In genomic region chr2:149661844-149662243, GRCh38 we compare ENCODE assay signal across 9 cellular contexts.
DNase-seq lines count a peak whose midpoint lies in the region; ATAC-seq, FAIRE-seq and TF ChIP-seq lines count a peak whose summit lies in the region.
"Had no signal": no experiment of that assay in that cellular context is flagged by ENCODE, and none has a peak within 500 bp of the region (broad histone marks: within the 10 kb centered on the region; RNA-seq: fewer than 3 reads in every experiment).

No MANE protein-coding gene starts in this region.

- H3K4me1 ChIP-seq in lower lobe of right lung, result no peaks in the 10 kb centered on the region
- H3K4me1 ChIP-seq in naive thymus-derived CD4-positive, alpha-beta T cell (ENCODE audit: control insufficient read depth in 2 of 2, insufficient read depth in 2 of 2, low read length in 2 of 2), result no peaks in the 10 kb centered on the region

- intact Hi-C loops in lower lobe of right lung (cut with DNase I), result no loop called here
- intact Hi-C loops in naive thymus-derived CD4-positive, alpha-beta T cell (cut with micrococcal nuclease), result no loop called here

- peaks cover 0 to 18% (median 11%) of the 10 kb centered on the region in 5 donors for H3K27me3 Mint-ChIP-seq in naive thymus-derived CD4-positive, alpha-beta T cell

- DNase-seq in AG04449 (ENCODE audit: low read depth, low spot score), result peak; percentile 10
- DNase-seq in HS-27A (ENCODE audit: low read depth), result peak; percentile 62
- DNase-seq in bronchial epithelial cell (ENCODE audit: low read depth), result peak; percentile 89
- no peak for DNase-seq in lower lobe of right lung
- no peak for DNase-seq in OCI-M2 (lab: John Stamatoyannopoulos, UW; ENCODE audit: unreplicated experiment)
- DNase-seq in activated naive CD4-positive, alpha-beta T cell treated with anti-CD3 and anti-CD28 coated beads, Interleukin-2, amount 50 U/mL, for 72 hours (ENCODE audit: low spot score in 2 of 2), result no peak
- no peak for DNase-seq in naive thymus-derived CD4-positive, alpha-beta T cell
- DNase-seq in NOMO-1 treated with DMSO at 0.1 percent for 48 hours (lab: John Stamatoyannopoulos, UW; ENCODE audit: unreplicated experiment), result no peak
- DNase-seq: activated naive CD4-positive, alpha-beta T cell treated with Interleukin-2 at 50 U/mL for 16 hours had no signal

- no peaks in the 10 kb centered on the region for H3K36me3 Mint-ChIP-seq in activated naive CD4-positive, alpha-beta T cell treated with anti-CD3 and anti-CD28 coated beads, Interleukin-2, amount 50 U/mL, for 72 hours
- no peaks in the 10 kb centered on the region for H3K36me3 Mint-ChIP-seq in naive thymus-derived CD4-positive, alpha-beta T cell

- no peak for FAIRE-seq in bronchial epithelial cell (lab: Jason Lieb, UNC)

- CTCF ChIA-PET in AG04449 (lab: Yijun Ruan, JAX), result no interaction called here
- CTCF ChIA-PET in naive thymus-derived CD4-positive, alpha-beta T cell (lab: Charles Lee), result no interaction called here

- no peaks in the 10 kb centered on the region for H3K9me3 ChIP-seq in lower lobe of right lung
- H3K9me3 ChIP-seq in naive thymus-derived CD4-positive, alpha-beta T cell (ENCODE audit: control insufficient read depth in 2 of 3, low read length in 3 of 3), result no peaks in the 10 kb centered on the region

- H3K27me3 ChIP-seq in bronchial epithelial cell (ENCODE audit: control insufficient read depth, insufficient read depth, low read length), result no peaks in the 10 kb centered on the region
- no peaks in the 10 kb centered on the region for H3K27me3 ChIP-seq in lower lobe of right lung (ENCODE audit: low read depth)
- no peaks in the 10 kb centered on the region for H3K27me3 ChIP-seq in naive thymus-derived CD4-positive, alpha-beta T cell (ENCODE audit: control insufficient read depth in 2 of 2, insufficient read depth in 2 of 2, low read length in 2 of 2)

- POLR2A ChIA-PET in AG04449 (lab: Yijun Ruan, JAX), result no interaction called here
- POLR2A ChIA-PET in naive thymus-derived CD4-positive, alpha-beta T cell (lab: Charles Lee), result interaction anchor here (0.6 kb wide), 1 partner anchor 323 kb away, joined by 8 read pairs; no protein-coding TSS in a partner anchor

- ATAC-seq in lower lobe of right lung, result peak; percentile 67 to 93
- no peak for ATAC-seq in activated naive CD4-positive, alpha-beta T cell treated with anti-CD3 and anti-CD28 coated beads, Interleukin-2, amount 50 U/mL, for 72 hours
- ATAC-seq in naive thymus-derived CD4-positive, alpha-beta T cell, result no peak

- H3K27ac ChIP-seq in lower lobe of right lung, result no peak overlapping the region
- no peak overlapping the region for H3K27ac ChIP-seq in naive thymus-derived CD4-positive, alpha-beta T cell (ENCODE audit: low read depth, low read length)

- no peak overlapping the region for H3K4me3 Mint-ChIP-seq in naive thymus-derived CD4-positive, alpha-beta T cell

- peaks cover 3 to 4% of the 10 kb centered on the region in 2 donors for H3K9me3 Mint-ChIP-seq in activated naive CD4-positive, alpha-beta T cell treated with anti-CD3 and anti-CD28 coated beads, Interleukin-2, amount 50 U/mL, for 72 hours
- H3K9me3 Mint-ChIP-seq in naive thymus-derived CD4-positive, alpha-beta T cell, result peaks cover 0 to 6% (median 3%) of the 10 kb centered on the region in 11 donors

- H3K4me3 ChIP-seq in AG04449 (ENCODE audit: low read depth, low read length) (no peak overlapping the region), bronchial epithelial cell (ENCODE audit: low read depth, low read length) (no peak overlapping the region), lower lobe of right lung (no peak overlapping the region)
- H3K4me3 ChIP-seq in naive thymus-derived CD4-positive, alpha-beta T cell (ENCODE audit: low read length), result no peak overlapping the region

- H3K27ac Mint-ChIP-seq in activated naive CD4-positive, alpha-beta T cell treated with anti-CD3 and anti-CD28 coated beads, Interleukin-2, amount 50 U/mL, for 72 hours, result no peak overlapping the region
- no peak overlapping the region for H3K27ac Mint-ChIP-seq in naive thymus-derived CD4-positive, alpha-beta T cell

- no peaks in the 10 kb centered on the region for H3K4me1 Mint-ChIP-seq in naive thymus-derived CD4-positive, alpha-beta T cell

- no peak for TF ChIP-seq CTCF in AG04449 (IDR thresholded peaks at IDR 0.05; ENCODE audit: insufficient read depth, low read length, missing control alignments)
- TF ChIP-seq CTCF in bronchial epithelial cell (IDR thresholded peaks at IDR 0.05; ENCODE audit: insufficient read depth, low read length, severe bottlenecking), result no peak
- no peak for TF ChIP-seq CTCF in lower lobe of right lung (IDR thresholded peaks at IDR 0.05)

- no peaks in the 10 kb centered on the region for H3K36me3 ChIP-seq in bronchial epithelial cell (ENCODE audit: control insufficient read depth, insufficient read depth, low read length)
- no peaks in the 10 kb centered on the region for H3K36me3 ChIP-seq in lower lobe of right lung
- H3K36me3 ChIP-seq in naive thymus-derived CD4-positive, alpha-beta T cell (ENCODE audit: control insufficient read depth in 2 of 3, insufficient read depth in 3 of 3, low read length in 3 of 3), result no peaks in the 10 kb centered on the region

Comparison
In these comparisons a context has a peak if more than half of its experiments do, and no peak if none do; other contexts are left out.
1. DNase-seq: peak in AG04449 (single experiment), HS-27A (single experiment) and bronchial epithelial cell (single experiment); none in lower lobe of right lung (single experiment), OCI-M2 (single experiment), activated naive CD4-positive, alpha-beta T cell treated with anti-CD3 and anti-CD28 coated beads, Interleukin-2, amount 50 U/mL, for 72 hours (0 of 2), naive thymus-derived CD4-positive, alpha-beta T cell (0 of 9) and NOMO-1 treated with DMSO at 0.1 percent for 48 hours (single experiment).
2. ATAC-seq: peak in lower lobe of right lung (2 of 2); none in activated naive CD4-positive, alpha-beta T cell treated with anti-CD3 and anti-CD28 coated beads, Interleukin-2, amount 50 U/mL, for 72 hours (0 of 2) and naive thymus-derived CD4-positive, alpha-beta T cell (single experiment).